ENCODE assay signal across 8 cellular contexts in genomic region chr10:93376372-93377296, GRCh38.
A peak's percentile ranks its signal among the peaks of the same experiment; 100 is the strongest.
DNase-seq lines count a peak whose midpoint lies in the region; ATAC-seq and TF ChIP-seq lines count a peak whose summit lies in the region.

No MANE protein-coding gene starts in this region.

- in situ Hi-C loops in astrocyte of the spinal cord (cut with HindIII; ENCODE audit: low sequenced_read_pairs): no loop called here

- POLR2A ChIA-PET in RWPE1 (lab: Yijun Ruan, JAX; ENCODE audit: low non-redundant PET): interaction anchor here (1.0 kb wide), 1 partner anchor 105 kb away, joined by 3 read pairs; the partner anchor contains the start of gene MYOF

- H3K27me3 ChIP-seq in KMS-11 (ENCODE audit: insufficient read depth, low read depth): no peaks in the 10 kb centered on the region

- CTCF ChIA-PET in RWPE1 (lab: Yijun Ruan, JAX): interaction anchor here (0.5 to 5.9 kb wide), 41 partner anchors 8 to 296 kb away, joined by 3 to 95 read pairs (median 3); partner anchors contain the start of gene MYOF

- H3K4me1 ChIP-seq in KMS-11 (ENCODE audit: low read depth, poor library complexity, severe bottlenecking): peaks cover 7% of the 10 kb centered on the region

- no peak overlapping the region for H3K4me3 ChIP-seq in AG09309 (ENCODE audit: control insufficient read depth, low read depth, low read length)
- H3K4me3 ChIP-seq in GM12875 (ENCODE audit: low read depth, low read length): no peak overlapping the region
- H3K4me3 ChIP-seq in KMS-11 (IDR thresholded peaks at IDR 0.05; ENCODE audit: insufficient read depth, low read depth, low read length): no peak overlapping the region
- no peak overlapping the region for H3K4me3 ChIP-seq in astrocyte of the spinal cord (ENCODE audit: low read depth, low read length)

- H4K20me1 ChIP-seq in KMS-11 (ENCODE audit: insufficient read depth): no peaks in the 10 kb centered on the region

- no peak overlapping the region for H3K4me2 ChIP-seq in KMS-11

- H2AFZ ChIP-seq in KMS-11 (ENCODE audit: low read depth): no peak overlapping the region

- H3K27ac ChIP-seq in KMS-11: no peak overlapping the region
- peak overlapping the region; percentile 93 for H3K27ac ChIP-seq in RWPE1

- no peak overlapping the region for H3K9ac ChIP-seq in KMS-11

- ATAC-seq in GM21447 (IDR thresholded peaks at IDR 0.05; ENCODE audit: unreplicated experiment): no peak

- no peaks in the 10 kb centered on the region for H3K36me3 ChIP-seq in KMS-11 (ENCODE audit: insufficient read depth)

- DNase-seq in AG09309 (ENCODE audit: low read depth): peak; percentile 81
- DNase-seq in RWPE1 (ENCODE audit: low spot score): peak; percentile 82
- DNase-seq in astrocyte of the spinal cord (ENCODE audit: low read depth, low spot score): peak; percentile 89
- peak; percentile 53 for DNase-seq in hepatic stellate cell (ENCODE audit: low spot score)
- peak; percentile 58 for DNase-seq in putamen (ENCODE audit: low spot score)

- H3K79me2 ChIP-seq in KMS-11 (ENCODE audit: insufficient read depth, low read depth): no peaks in the 10 kb centered on the region

- peak; percentile 89 for TF ChIP-seq CTCF in AG09309 (IDR thresholded peaks at IDR 0.05; ENCODE audit: control insufficient read depth, insufficient read depth, low read depth, low read length, missing control alignments)
- TF ChIP-seq CTCF in GM12875 (IDR thresholded peaks at IDR 0.05; ENCODE audit: borderline replicate concordance, insufficient read depth, low read depth, low read length): peak; percentile 64
- peak; percentile 94 for TF ChIP-seq CTCF in KMS-11 (conservative IDR thresholded peaks at IDR 0.05; ENCODE audit: low read depth, low read length)
- TF ChIP-seq CTCF in RWPE1 (conservative IDR thresholded peaks at IDR 0.05; ENCODE audit: low read depth): peak; percentile 90
- peak; percentile 84 for TF ChIP-seq CTCF in astrocyte of the spinal cord (IDR thresholded peaks at IDR 0.05; ENCODE audit: low read depth, low read length)
